ENCODE assay signal across 8 cellular contexts in genomic region chr16:58426095-58426494, GRCh38. TPM values are rescaled to one million over a fixed set of nuclear protein-coding genes. Genes with fewer than 3 reads are reported as not detected.
A peak's percentile ranks its signal among the peaks of the same experiment; 100 is the strongest.
DNase-seq lines count a peak whose midpoint lies in the region; ATAC-seq and TF ChIP-seq lines count a peak whose summit lies in the region.

No MANE protein-coding gene starts in this region.

- peaks cover 4% of the 10 kb centered on the region for H3K27me3 Mint-ChIP-seq in CD8-positive, alpha-beta T cell (ENCODE audit: low read depth)

- TF ChIP-seq EP300 in transverse colon (IDR thresholded peaks at IDR 0.05; ENCODE audit: low read depth) = no peak

- intact Hi-C loops in CD8-positive, alpha-beta T cell (cut with DNase I, micrococcal nuclease) = no loop called here
- intact Hi-C loops in transverse colon (cut with DNase I; ENCODE audit: low total_unique reads) = no loop called here

- no peaks in the 10 kb centered on the region for H3K9me3 Mint-ChIP-seq in CD8-positive, alpha-beta T cell

- no peak overlapping the region for H3K27ac ChIP-seq in CD8-positive, alpha-beta T cell (ENCODE audit: low read depth, low read length)
- peak overlapping the region in 1 of 4 donors; percentile 26 for H3K27ac ChIP-seq in transverse colon

- peak in 6 of 7 experiments; percentile 6 to 52 (median 22) for DNase-seq in CD8-positive, alpha-beta T cell
- DNase-seq in GM20000 (ENCODE audit: low spot score) = peak; percentile 45
- DNase-seq in KBM-7 = peak; percentile 95
- peak in 31 of 58 donors; percentile 3 to 61 (median 27) for DNase-seq in anterior cingulate cortex (lab: John Stamatoyannopoulos, UW)
- DNase-seq in transverse colon = peak; percentile 16
- DNase-seq in NCI-H1436 (lab: John Stamatoyannopoulos, UW) = no peak
- DNase-seq in HK-2 (ENCODE audit: unreplicated experiment) = no peak
- no peak for DNase-seq in NCI-H526 (lab: John Stamatoyannopoulos, UW)

- TF ChIP-seq POLR2A in transverse colon (IDR thresholded peaks at IDR 0.05) = no peak

- CTCF ChIA-PET in CD8-positive, alpha-beta T cell (lab: Charles Lee) = no interaction called here

- no peak for ATAC-seq in CD8-positive, alpha-beta T cell

- H3K9me3 ChIP-seq in CD8-positive, alpha-beta T cell (ENCODE audit: low read length) = no peaks in the 10 kb centered on the region
- no peaks in the 10 kb centered on the region for H3K9me3 ChIP-seq in transverse colon

- no peak overlapping the region for H3K27ac Mint-ChIP-seq in CD8-positive, alpha-beta T cell

- 50 to 56% methylated on average over 1 to 6 of the region's 6 CpGs for WGBS in transverse colon (ENCODE audit: low coverage in 1 of 2), 2 donors

- H3K27me3 ChIP-seq in CD8-positive, alpha-beta T cell (ENCODE audit: insufficient read depth, low read length) = no peaks in the 10 kb centered on the region
- H3K27me3 ChIP-seq in transverse colon = peaks cover 9% of the 10 kb centered on the region

- H3K4me3 ChIP-seq in CD8-positive, alpha-beta T cell (ENCODE audit: low read depth, low read length) = no peak overlapping the region
- H3K4me3 ChIP-seq in transverse colon = no peak overlapping the region

- in situ Hi-C loops in KBM-7 (cut with MboI; ENCODE audit: low pct_unique_long_range_greater_than_20kb, low sequenced_read_pairs) (no loop called here), transverse colon (cut with MboI; ENCODE audit: low pct_ligation_motif_present in 1 of 4, low pct_unique_long_range_greater_than_20kb in 1 of 4, low sequenced_read_pairs in 3 of 4) (no loop called here)

- H3K36me3 Mint-ChIP-seq in CD8-positive, alpha-beta T cell = no peaks in the 10 kb centered on the region

- no peaks in the 10 kb centered on the region for H3K36me3 ChIP-seq in CD8-positive, alpha-beta T cell (ENCODE audit: insufficient read depth, low read length)
- H3K36me3 ChIP-seq in transverse colon = no peaks in the 10 kb centered on the region

- H3K4me1 ChIP-seq in CD8-positive, alpha-beta T cell (ENCODE audit: insufficient read depth, low read length) = peaks cover 12% of the 10 kb centered on the region
- no peaks in the 10 kb centered on the region for H3K4me1 ChIP-seq in transverse colon

- no peak for TF ChIP-seq CTCF in CD8-positive, alpha-beta T cell (IDR thresholded peaks at IDR 0.05)
- no peak for TF ChIP-seq CTCF in GM20000 (IDR thresholded peaks at IDR 0.05; ENCODE audit: extremely low read depth, missing control alignments)
- TF ChIP-seq CTCF in transverse colon (IDR thresholded peaks at IDR 0.05) = no peak

- H3K4me1 Mint-ChIP-seq in CD8-positive, alpha-beta T cell (ENCODE audit: low read depth) = peaks cover 24% of the 10 kb centered on the region

- POLR2A ChIA-PET in CD8-positive, alpha-beta T cell (lab: Charles Lee) = no interaction called here

- H3K4me3 Mint-ChIP-seq in CD8-positive, alpha-beta T cell = no peak overlapping the region

RNA-seq across cellular contexts. Expression of gene GINS3, which starts 33.8 kb away (rescaled TPM):
- total RNA-seq in CD8-positive, alpha-beta T cell = 1 to 10 TPM in 1 of 2 experiments, under 1 TPM in 1; 0.54 to 1.1 TPM
- 1 to 10 TPM in 2 of 4 donors, not detected in 2; 1.6 to 3.3 TPM for total RNA-seq in transverse colon

Comparison
In these comparisons a context has a peak if more than half of its experiments do, and no peak if none do; other contexts are left out.
1. DNase-seq: peak in CD8-positive, alpha-beta T cell (6 of 7), GM20000 (single experiment), KBM-7 (single experiment), anterior cingulate cortex (31 of 58) and transverse colon (single experiment); none in NCI-H1436 (single experiment), HK-2 (single experiment) and NCI-H526 (0 of 2).